ENCODE assay signal across 16 cellular contexts in genomic region chr1:171494086-171494485, GRCh38. TPM values are rescaled to one million over a fixed set of nuclear protein-coding genes. Genes with fewer than 3 reads are reported as not detected.
DNase-seq lines count a peak whose midpoint lies in the region; ATAC-seq and TF ChIP-seq lines count a peak whose summit lies in the region.
"Had no signal": no experiment of that assay in that cellular context is flagged by ENCODE, and none has a peak within 500 bp of the region (broad histone marks: within the 10 kb centered on the region; RNA-seq: fewer than 3 reads in every experiment).

No MANE protein-coding gene starts in this region.

- ATAC-seq in Right ventricle myocardium inferior (no peak), thoracic aorta (ENCODE audit: insufficient number of reproducible peaks, low FRiP score, low read depth) (no peak), HG02840 (IDR thresholded peaks at IDR 0.05; ENCODE audit: low FRiP score, unreplicated experiment) (no peak)

- H3K18ac ChIP-seq in mesenchymal stem cell (ENCODE audit: low read depth in 1 of 2, low read length in 2 of 2), result no peak overlapping the region
- no peak overlapping the region for H3K18ac ChIP-seq in mesendoderm (ENCODE audit: low read length)

- H3K9ac ChIP-seq in mesenchymal stem cell (ENCODE audit: low read length) (peak overlapping the region; percentile 54), mesendoderm (ENCODE audit: low read length) (no peak overlapping the region)

- whole genome bisulfite sequencing in mesenchymal stem cell, result no CpG with 5 or more reads among the region's 3 CpGs
- no CpG with 5 or more reads among the region's 3 CpGs for WGBS in mesendoderm (ENCODE audit: extremely low coverage, insufficient coverage, low lambda C conversion rate)

- no peak overlapping the region for H4K5ac ChIP-seq in mesendoderm (ENCODE audit: low read length)

- no peak overlapping the region for H3K4me2 ChIP-seq in mesenchymal stem cell (ENCODE audit: low read length, poor library complexity, severe bottlenecking)
- H3K4me2 ChIP-seq in mesendoderm (ENCODE audit: low read length), result no peak overlapping the region
- H3K4me2 ChIP-seq: PC-9 had no signal

- TF ChIP-seq CTCF in cardiac muscle cell (IDR thresholded peaks at IDR 0.05; ENCODE audit: low read depth, low read length), result no peak
- TF ChIP-seq CTCF in brain (conservative IDR thresholded peaks at IDR 0.05), result no peak
- no peak for TF ChIP-seq CTCF in thoracic aorta (IDR thresholded peaks at IDR 0.05)

- H3K9me3 Mint-ChIP-seq in brain, result no peaks in the 10 kb centered on the region
- H3K9me3 Mint-ChIP-seq: CD14-positive monocyte had no signal

- no peaks in the 10 kb centered on the region for H3K79me1 ChIP-seq in mesenchymal stem cell (replicated peaks; ENCODE audit: low read length, poor library complexity, severe bottlenecking)
- no peaks in the 10 kb centered on the region for H3K79me1 ChIP-seq in mesendoderm (ENCODE audit: low read length)

- H3K14ac ChIP-seq in mesenchymal stem cell (ENCODE audit: low read length in 2 of 2), result no peak overlapping the region

- H3K4me1 ChIP-seq in cardiac muscle cell (ENCODE audit: low read depth), result peaks cover 9% of the 10 kb centered on the region
- H3K4me1 ChIP-seq in mesenchymal stem cell (ENCODE audit: control insufficient read depth, insufficient read depth, low read depth, low read length), result peaks cover 4% of the 10 kb centered on the region
- peaks cover 45 to 89% of the 10 kb centered on the region in 2 donors for H3K4me1 ChIP-seq in thoracic aorta (ENCODE audit: control insufficient read depth in 1 of 2, low read depth in 2 of 2)
- H3K4me1 ChIP-seq in mesendoderm (ENCODE audit: control insufficient read depth, low read depth, low read length), result no peaks in the 10 kb centered on the region

- H3K23ac ChIP-seq in mesenchymal stem cell (ENCODE audit: low read length in 2 of 2) (no peak overlapping the region), mesendoderm (ENCODE audit: low read length) (no peak overlapping the region)

- H3K27ac ChIP-seq in cardiac muscle cell, result peak overlapping the region; percentile 37
- no peak overlapping the region for H3K27ac ChIP-seq in mesenchymal stem cell (ENCODE audit: low read length, poor library complexity, severe bottlenecking)
- peak overlapping the region; percentile 35 to 63 for H3K27ac ChIP-seq in thoracic aorta
- no peak overlapping the region for H3K27ac ChIP-seq in mesendoderm (ENCODE audit: low read depth, low read length)
- H3K27ac ChIP-seq: epithelial cell of prostate, PC-9 had no signal

- H3K27ac Mint-ChIP-seq in brain, result peak overlapping the region in 2 of 5 experiments; percentile 49 to 82

- peaks cover 88% of the 10 kb centered on the region for H3K4me1 Mint-ChIP-seq in brain

- peaks cover 85% of the 10 kb centered on the region for H3K79me2 ChIP-seq in mesendoderm (ENCODE audit: control insufficient read depth, insufficient read depth, low read length)

- no peaks in the 10 kb centered on the region for H3K9me3 ChIP-seq in cardiac muscle cell (ENCODE audit: low read depth)
- H3K9me3 ChIP-seq in mesenchymal stem cell (ENCODE audit: control insufficient read depth, low read length), result no peaks in the 10 kb centered on the region
- no peaks in the 10 kb centered on the region for H3K9me3 ChIP-seq in thoracic aorta

- H3K4ac ChIP-seq in mesenchymal stem cell (ENCODE audit: low read depth in 1 of 2, low read length in 2 of 2), result no peak overlapping the region
- no peak overlapping the region for H3K4ac ChIP-seq in mesendoderm (ENCODE audit: low read depth, low read length)

- H2BK120ac ChIP-seq in mesenchymal stem cell (ENCODE audit: low read depth, low read length), result no peak overlapping the region
- H2BK120ac ChIP-seq in mesendoderm (ENCODE audit: low read depth, low read length), result no peak overlapping the region

- H4K8ac ChIP-seq in mesenchymal stem cell (ENCODE audit: low read length), result no peak overlapping the region
- H4K8ac ChIP-seq in mesendoderm (ENCODE audit: low read depth, low read length), result no peak overlapping the region

- H3K36me3 Mint-ChIP-seq in brain, result peaks cover 51% of the 10 kb centered on the region

- no peak overlapping the region for H4K91ac ChIP-seq in mesenchymal stem cell (ENCODE audit: low read length)

- H3K27me3 Mint-ChIP-seq in brain, result no peaks in the 10 kb centered on the region

- H2AK5ac ChIP-seq in mesenchymal stem cell (ENCODE audit: low read length, severe bottlenecking) (no peak overlapping the region), mesendoderm (ENCODE audit: low read length) (no peak overlapping the region)

- DNase-seq in cardiac muscle cell (ENCODE audit: low read depth in 1 of 2, low spot score in 1 of 2) (peak in 1 of 2 donors; percentile 39), Right ventricle myocardium inferior (ENCODE audit: missing footprints) (no peak), mesenchymal stem cell (no peak), thoracic aorta (ENCODE audit: low spot score) (no peak), DMS153 treated with DMSO at 0.1 percent for 48 hours (lab: John Stamatoyannopoulos, UW; ENCODE audit: unreplicated experiment) (no peak), mesendoderm (no peak)
- DNase-seq: activated naive CD4-positive, alpha-beta T cell treated with Interleukin-2 at 50 U/mL for 16 hours; DMS79; NCI-H1436; NCI-H82; nucleus accumbens; PC-9 had no signal

- H3K4me3 ChIP-seq in cardiac muscle cell (no peak overlapping the region), mesenchymal stem cell (ENCODE audit: insufficient read depth in 1 of 2, low read depth in 1 of 2, low read length in 2 of 2) (no peak overlapping the region), thoracic aorta (no peak overlapping the region), mesendoderm (ENCODE audit: low read length) (no peak overlapping the region)
- H3K4me3 ChIP-seq: PC-9 had no signal

- H2BK15ac ChIP-seq in mesenchymal stem cell (ENCODE audit: low read depth, poor library complexity, severe bottlenecking) (no peak overlapping the region), mesendoderm (replicated peaks; ENCODE audit: low read depth) (no peak overlapping the region)

- no peak overlapping the region for H2AFZ ChIP-seq in mesenchymal stem cell (ENCODE audit: low read depth, low read length)
- H2AFZ ChIP-seq: PC-9 had no signal

- H3K36me3 ChIP-seq in cardiac muscle cell, result no peaks in the 10 kb centered on the region
- H3K36me3 ChIP-seq in mesenchymal stem cell (ENCODE audit: control insufficient read depth in 1 of 2, insufficient read depth in 2 of 2, low read depth in 1 of 2, low read length in 2 of 2), result peaks cover 3 to 30% of the 10 kb centered on the region in 2 experiments
- no peaks in the 10 kb centered on the region for H3K36me3 ChIP-seq in thoracic aorta
- no peaks in the 10 kb centered on the region for H3K36me3 ChIP-seq in mesendoderm (ENCODE audit: control insufficient read depth, insufficient read depth, low read length)

- no peak overlapping the region for H3K56ac ChIP-seq in mesendoderm (ENCODE audit: low read length)

- no peaks in the 10 kb centered on the region for H3K27me3 ChIP-seq in cardiac muscle cell
- H3K27me3 ChIP-seq in mesenchymal stem cell (ENCODE audit: control insufficient read depth in 1 of 2, insufficient read depth in 1 of 2, low read length in 2 of 2), result no peaks in the 10 kb centered on the region
- no peaks in the 10 kb centered on the region for H3K27me3 ChIP-seq in thoracic aorta (replicated peaks; ENCODE audit: insufficient read depth)
- H3K27me3 ChIP-seq in mesendoderm (ENCODE audit: insufficient read depth, low read length, poor library complexity), result no peaks in the 10 kb centered on the region

- no peak overlapping the region for H2BK5ac ChIP-seq in mesenchymal stem cell (ENCODE audit: low read depth, low read length, poor library complexity, severe bottlenecking)
- no peak overlapping the region for H2BK5ac ChIP-seq in mesendoderm (ENCODE audit: low read length)

- H3K4me3 Mint-ChIP-seq in brain, result peak overlapping the region in 3 of 5 experiments; percentile 11 to 47 (median 31)
- H3K4me3 Mint-ChIP-seq: CD14-positive monocyte had no signal

- intact Hi-C loops in Right ventricle myocardium inferior (cut with DNase I), result no loop called here

- no peak overlapping the region for H2BK12ac ChIP-seq in mesenchymal stem cell (ENCODE audit: low read length in 2 of 2)

RNA-seq across cellular contexts. Expression of gene PRRC2C, which starts 8.8 kb away (rescaled TPM):
- total RNA-seq in cardiac muscle cell, result 49.1 and 70.0 TPM in 2 replicates
- 83.3 and 104 TPM in 2 replicates for polyA plus RNA-seq in cardiac muscle cell
- 45.7 TPM for total RNA-seq in Right ventricle myocardium inferior
- 42.0 TPM for polyA plus RNA-seq in brain (ENCODE audit: insufficient read depth, low read depth, low replicate concordance)
- polyA plus RNA-seq in mesenchymal stem cell (2013, experiment 1 of 2), result 83.1 TPM
- 74.6 TPM for polyA plus RNA-seq in mesenchymal stem cell (2013, experiment 2 of 2)
- total RNA-seq in thoracic aorta, result 100 to 1,000 TPM in 1 of 2 donors, 10 to 100 TPM in 1; 73.9 to 127 TPM
- polyA plus RNA-seq in mesendoderm (2013, experiment 1 of 2), result 117 TPM
- polyA plus RNA-seq in mesendoderm (2013, experiment 2 of 2), result 113 TPM

Comparison
In these comparisons a context has a peak if more than half of its experiments do, and no peak if none do; other contexts are left out.
1. H3K27ac ChIP-seq: peak in cardiac muscle cell (single experiment) and thoracic aorta (2 of 2); none in mesenchymal stem cell (single experiment) and mesendoderm (single experiment).